ENCODE assay signal across 9 cellular contexts in genomic region chr3:84586427-84586826, GRCh38.
"Had no signal": no experiment of that assay in that cellular context is flagged by ENCODE, and none has a peak within 500 bp of the region (broad histone marks: within the 10 kb centered on the region; RNA-seq: fewer than 3 reads in every experiment).

No MANE protein-coding gene starts in this region.

- H3K9me3 ChIP-seq: HAP-1 had no signal

- H3K4me3 ChIP-seq: GM23248, GM23338, HAP-1 had no signal

- H3K36me3 ChIP-seq: HAP-1 had no signal

- H3K27ac ChIP-seq: GM23248 had no signal

- H3K4me2 ChIP-seq: GM23338 had no signal

- DNase-seq: GM23248, GOT3, H7, H9, HCEC 1CT, HFFc6 had no signal

- H3K9ac ChIP-seq: GM23248 had no signal

- ATAC-seq: GM23338, HCT116 had no signal

- H3K4me1 ChIP-seq: HAP-1 had no signal

- H2AFZ ChIP-seq: GM23248, GM23338 had no signal
